Comparison of ENCODE assay signal across 23 cellular contexts in the genomic region with DNA sequence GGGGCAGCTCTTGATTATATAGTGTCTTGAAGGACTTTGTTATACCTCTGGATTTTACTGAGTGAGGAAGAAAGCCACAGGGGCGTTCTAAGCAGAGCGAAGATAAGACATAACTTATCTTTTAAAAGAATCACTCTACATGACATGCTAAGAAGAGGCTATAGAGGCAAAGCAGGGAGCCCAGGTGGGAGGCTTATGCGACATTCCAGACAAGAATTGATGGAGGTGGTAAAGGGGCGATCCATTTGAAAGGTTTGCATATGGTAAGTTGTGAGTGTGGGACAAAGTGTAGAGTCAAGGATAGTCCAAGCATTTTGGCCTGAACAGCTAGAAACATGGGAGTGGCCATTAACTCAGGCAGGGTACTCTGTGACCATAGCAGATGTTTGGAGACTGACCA. TPM values are rescaled to one million over a fixed set of nuclear protein-coding genes. Genes with fewer than 3 reads are reported as not detected.
"Had no signal": no experiment of that assay in that cellular context is flagged by ENCODE, and none has a peak within 500 bp of the region (broad histone marks: within the 10 kb centered on the region; RNA-seq: fewer than 3 reads in every experiment).

No MANE protein-coding gene starts in this region.

- H3K27ac ChIP-seq: colonic mucosa, esophagus muscularis mucosa, foreskin keratinocyte, gastroesophageal sphincter, heart left ventricle, hepatocyte, left lung, lower lobe of right lung had no signal

- H3K36me3 Mint-ChIP-seq: naive thymus-derived CD4-positive, alpha-beta T cell had no signal

- H3K9me3 Mint-ChIP-seq: dendritic cell treated with granulocyte-macrophage colony-stimulating factor and Interleukin-4, amounts not matched to agents 40 ng/mL and 50 ng/mL, for 4 days; mesothelial cell of epicardium had no signal

- H3K27me3 Mint-ChIP-seq: dendritic cell treated with granulocyte-macrophage colony-stimulating factor and Interleukin-4, amounts not matched to agents 40 ng/mL and 50 ng/mL, for 4 days had no signal

- FAIRE-seq: endothelial cell of umbilical vein, frontal cortex, islet of Langerhans, keratinocyte had no signal

- H3K4me1 Mint-ChIP-seq: naive thymus-derived CD4-positive, alpha-beta T cell had no signal

- H3K4me2 ChIP-seq: hepatocyte had no signal

- H2AFZ ChIP-seq: hepatocyte had no signal

- H3K4me3 ChIP-seq: colonic mucosa, esophagus muscularis mucosa, gastroesophageal sphincter, heart left ventricle, hepatocyte, left lung, lower lobe of right lung had no signal

- ATAC-seq: effector memory CD8-positive, alpha-beta T cell; foreskin keratinocyte; gastroesophageal sphincter; heart left ventricle; left cardiac atrium; left lung; left ventricle myocardium superior; lower lobe of right lung; naive thymus-derived CD4-positive, alpha-beta T cell had no signal

- H3K79me2 ChIP-seq: hepatocyte had no signal

- H3K4me1 ChIP-seq: colonic mucosa, gastroesophageal sphincter, heart left ventricle, left lung, lower lobe of right lung had no signal

- H3K9me3 ChIP-seq: colonic mucosa, esophagus muscularis mucosa, gastroesophageal sphincter, heart left ventricle, left lung, lower lobe of right lung had no signal

- H3K27ac Mint-ChIP-seq: dendritic cell treated with granulocyte-macrophage colony-stimulating factor and Interleukin-4, amounts not matched to agents 40 ng/mL and 50 ng/mL, for 4 days; effector memory CD8-positive, alpha-beta T cell; mesothelial cell of epicardium; naive thymus-derived CD4-positive, alpha-beta T cell had no signal

- H3K27me3 ChIP-seq: colonic mucosa, esophagus muscularis mucosa, foreskin keratinocyte, gastroesophageal sphincter, left lung had no signal

- DNase-seq: colonic mucosa; cortex of kidney; effector CD8-positive, alpha-beta T cell; effector memory CD8-positive, alpha-beta T cell; foreskin keratinocyte; heart left ventricle; hypothalamus; left cardiac atrium; left lung; left ventricle myocardium superior; lower lobe of right lung; mesenchymal stem cell; naive thymus-derived CD4-positive, alpha-beta T cell had no signal

- H3K36me3 ChIP-seq: colonic mucosa, esophagus muscularis mucosa, gastroesophageal sphincter, heart left ventricle, left lung, lower lobe of right lung had no signal

- H3K4me3 Mint-ChIP-seq: dendritic cell treated with granulocyte-macrophage colony-stimulating factor and Interleukin-4, amounts not matched to agents 40 ng/mL and 50 ng/mL, for 4 days; effector memory CD8-positive, alpha-beta T cell; mesothelial cell of epicardium; naive thymus-derived CD4-positive, alpha-beta T cell had no signal

RNA-seq across cellular contexts. Expression of a gene that starts 49.8 kb away (rescaled TPM):
- total RNA-seq: mesenteric fat pad; naive thymus-derived CD4-positive, alpha-beta T cell had no signal
- polyA plus RNA-seq: naive thymus-derived CD4-positive, alpha-beta T cell had no signal
